ENCODE assay signal across 8 cellular contexts in the genomic region with DNA sequence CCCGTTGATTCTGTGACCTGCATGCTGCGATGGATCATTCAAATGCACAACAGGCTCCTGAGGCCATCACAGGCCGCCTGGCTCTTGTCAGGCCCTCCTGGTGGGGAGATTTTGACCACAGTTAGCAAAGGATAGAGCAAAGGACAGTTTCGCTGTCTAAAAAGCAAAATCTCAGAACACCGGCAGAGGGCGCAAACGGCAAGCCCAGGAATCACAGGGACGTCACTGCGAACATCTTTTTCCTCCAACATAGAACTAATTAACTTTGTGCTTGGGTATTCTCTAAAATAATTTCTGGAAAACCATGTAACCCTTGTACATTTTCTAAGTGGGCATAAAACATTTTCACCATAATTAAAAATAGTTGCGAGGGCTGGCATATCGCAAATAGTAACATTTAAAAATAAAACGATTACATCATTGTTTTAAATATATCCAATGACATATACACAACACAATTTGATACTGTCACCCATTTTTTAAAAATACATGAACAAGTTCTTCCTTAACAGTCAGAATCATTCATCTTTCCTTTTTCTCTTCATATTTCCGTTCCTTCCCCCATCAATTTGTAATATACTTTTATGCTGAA. TPM values are rescaled to one million over a fixed set of nuclear protein-coding genes. Genes with fewer than 3 reads are reported as not detected.
DNase-seq lines count a peak whose midpoint lies in the region; FAIRE-seq and TF ChIP-seq lines count a peak whose summit lies in the region.

No MANE protein-coding gene starts in this region.

- H3K4me2 ChIP-seq in osteoblast (ENCODE audit: insufficient read depth, low read length): peak overlapping the region; percentile 68

- no peak for TF ChIP-seq EP300 in transverse colon (IDR thresholded peaks at IDR 0.05; ENCODE audit: low read depth)

- H3K4me3 ChIP-seq in SJCRH30: no peak overlapping the region
- peak overlapping the region; percentile 29 for H3K4me3 ChIP-seq in osteoblast (ENCODE audit: insufficient read depth, low read length)
- H3K4me3 ChIP-seq in transverse colon: no peak overlapping the region

- DNase-seq in DMS53 (lab: John Stamatoyannopoulos, UW) (peak; percentile 77), KG1 (lab: John Stamatoyannopoulos, UW) (peak; percentile 5), SJCRH30 (peak; percentile 80 to 95), frontal cortex (ENCODE audit: low spot score in 2 of 2) (no peak), osteoblast (ENCODE audit: insufficient read length, low spot score, missing footprints) (peak; percentile 80), transverse colon (peak; percentile 75), cortex of kidney (lab: John Stamatoyannopoulos, UW) (no peak)
- peak in 3 of 4 experiments; percentile 28 to 62 (median 45) for DNase-seq in activated naive CD4-positive, alpha-beta T cell (lab: John Stamatoyannopoulos, UW)

- no peaks in the 10 kb centered on the region for H3K4me1 ChIP-seq in SJCRH30
- H3K4me1 ChIP-seq in osteoblast (ENCODE audit: insufficient read depth, low read length): no peaks in the 10 kb centered on the region
- no peaks in the 10 kb centered on the region for H3K4me1 ChIP-seq in transverse colon

- H2AFZ ChIP-seq in osteoblast (ENCODE audit: low read length): peak overlapping the region; percentile 28

- no peaks in the 10 kb centered on the region for H3K79me2 ChIP-seq in osteoblast (ENCODE audit: insufficient read depth, low read length)

- TF ChIP-seq CTCF in osteoblast (IDR thresholded peaks at IDR 0.05; ENCODE audit: extremely low read depth, low read depth, low read length): peak; percentile 98
- TF ChIP-seq CTCF in transverse colon (IDR thresholded peaks at IDR 0.05): peak; percentile 83 to 93 (median 89)

- no peak for TF ChIP-seq POLR2A in transverse colon (IDR thresholded peaks at IDR 0.05)

- FAIRE-seq in frontal cortex (lab: Jason Lieb, UNC): peak; percentile 92

- H3K36me3 ChIP-seq in SJCRH30 (no peaks in the 10 kb centered on the region), osteoblast (ENCODE audit: insufficient read depth, low read length) (no peaks in the 10 kb centered on the region), transverse colon (no peaks in the 10 kb centered on the region)

- no peaks in the 10 kb centered on the region for H3K9me3 ChIP-seq in SJCRH30 (replicated peaks)
- no peaks in the 10 kb centered on the region for H3K9me3 ChIP-seq in osteoblast (ENCODE audit: low read depth, low read length)
- no peaks in the 10 kb centered on the region for H3K9me3 ChIP-seq in transverse colon

- in situ Hi-C loops in transverse colon (cut with MboI; ENCODE audit: low pct_ligation_motif_present in 1 of 4, low pct_unique_long_range_greater_than_20kb in 1 of 4, low sequenced_read_pairs in 3 of 4): loop anchor here (5.0 to 25.0 kb wide), 5 partner anchors 121 to 253 kb away; partner anchors contain the start of gene ALDH3A2 (in 2 of the 4)

- 9 to 23% methylated on average over 5 to 13 of the region's 13 CpGs for WGBS in transverse colon (ENCODE audit: low coverage in 1 of 2), 2 donors

- H3K27ac ChIP-seq in SJCRH30 (no peak overlapping the region), osteoblast (ENCODE audit: low read depth, low read length) (no peak overlapping the region), transverse colon (peak overlapping the region in 2 of 4 donors; percentile 8 to 11)

- intact Hi-C loops in transverse colon (cut with DNase I; ENCODE audit: low total_unique reads): loop anchor here (1.0 to 10.0 kb wide), 3 partner anchors 131 to 252 kb away; partner anchors contain the start of gene ALDH3A2

- H3K27me3 ChIP-seq in SJCRH30 (no peaks in the 10 kb centered on the region), osteoblast (ENCODE audit: insufficient read depth, low read length) (no peaks in the 10 kb centered on the region), transverse colon (no peaks in the 10 kb centered on the region)

- H4K20me1 ChIP-seq in osteoblast (ENCODE audit: insufficient read depth, low read length): no peaks in the 10 kb centered on the region

RNA-seq across cellular contexts. Expression of gene SLC47A1, which starts 19.7 kb away (rescaled TPM):
- total RNA-seq in SJCRH30 (2014; rRNA removed; shearing (Covaris generic)): not detected in 2 replicates
- total RNA-seq in frontal cortex (4.9 TPM), osteoblast (0.88 and 1.1 TPM in 2 replicates), transverse colon (under 1 TPM in 2 of 4 donors, not detected in 2; 0.32 to 0.96 TPM)

Comparison
In these comparisons a context has a peak if more than half of its experiments do, and no peak if none do; other contexts are left out.
1. DNase-seq: peak in DMS53 (single experiment), KG1 (single experiment), SJCRH30 (2 of 2), activated naive CD4-positive, alpha-beta T cell (3 of 4), osteoblast (single experiment) and transverse colon (single experiment); none in frontal cortex (0 of 2) and cortex of kidney (single experiment).